1 cellular context compared by ENCODE assay signal in genomic region chr10:11611248-11612003, GRCh38.
TF ChIP-seq lines count a peak whose summit lies in the region.

USP6NL (minus strand) TSS chr10:11611650; CDS start chr10:11597634, 14,016 bp downstream.

TF ChIP-seq in HepG2, 621 proteins besides CTCF, POLR2A, EP300 and RAD21 (continued from another document and continues in another):
- no peak for TF ChIP-seq REPIN1 (CRISPR knock-in tag; IDR thresholded peaks at IDR 0.05; ENCODE audit: borderline replicate concordance, low read depth)
- no peak for TF ChIP-seq NRL (CRISPR knock-in tag; IDR thresholded peaks at IDR 0.05; ENCODE audit: borderline replicate concordance)
- TF ChIP-seq ZMYM4 (CRISPR knock-in tag; IDR thresholded peaks at IDR 0.05): peak; percentile 63; the same call in 1 of the 2 replicates
- TF ChIP-seq ZNF44 (CRISPR knock-in tag; IDR thresholded peaks at IDR 0.05): no peak
- no peak for TF ChIP-seq ZSCAN31 (CRISPR knock-in tag; IDR thresholded peaks at IDR 0.05; ENCODE audit: low read depth)
- TF ChIP-seq ZNF264 (CRISPR knock-in tag; IDR thresholded peaks at IDR 0.05): no peak
- TF ChIP-seq ZNF678 (CRISPR knock-in tag; IDR thresholded peaks at IDR 0.05): peak; percentile 19; the same call in 1 of the 2 replicates
- no peak for TF ChIP-seq SPEN (CRISPR knock-in tag; IDR thresholded peaks at IDR 0.05; ENCODE audit: low read depth)
- no peak for TF ChIP-seq MXD3 (CRISPR knock-in tag; IDR thresholded peaks at IDR 0.05)
- no peak for TF ChIP-seq CREM (IDR thresholded peaks at IDR 0.05)
- TF ChIP-seq CREM (CRISPR knock-in tag; IDR thresholded peaks at IDR 0.05): no peak
- TF ChIP-seq ZNF260 (CRISPR knock-in tag; IDR thresholded peaks at IDR 0.05; ENCODE audit: borderline replicate concordance, low read depth): no peak
- TF ChIP-seq DBP (CRISPR knock-in tag; IDR thresholded peaks at IDR 0.05; ENCODE audit: not compliant biosample characterization): peak; percentile 26
- TF ChIP-seq ZNF550 (CRISPR knock-in tag; IDR thresholded peaks at IDR 0.05; ENCODE audit: borderline replicate concordance): no peak
- no peak for TF ChIP-seq EED (CRISPR knock-in tag; IDR thresholded peaks at IDR 0.05)
- no peak for TF ChIP-seq JUNB (CRISPR knock-in tag; IDR thresholded peaks at IDR 0.05; ENCODE audit: borderline replicate concordance)
- TF ChIP-seq ZNF160 (CRISPR knock-in tag; IDR thresholded peaks at IDR 0.05): no peak
- no peak for TF ChIP-seq ZNF792 (CRISPR knock-in tag; IDR thresholded peaks at IDR 0.05)
- TF ChIP-seq GATA4 (IDR thresholded peaks at IDR 0.05; ENCODE audit: borderline replicate concordance, low read depth): no peak; the same call in 1 of the 2 replicates
- no peak for TF ChIP-seq ZSCAN29 (CRISPR knock-in tag; conservative IDR thresholded peaks at IDR 0.05)
- TF ChIP-seq NFKB2 (CRISPR knock-in tag; IDR thresholded peaks at IDR 0.05; ENCODE audit: borderline replicate concordance): no peak; the same call in 1 of the 2 replicates
- peak; percentile 58 for TF ChIP-seq ZFX (CRISPR knock-in tag; IDR thresholded peaks at IDR 0.05; ENCODE audit: low read depth)
- no peak for TF ChIP-seq ZSCAN21 (CRISPR knock-in tag; IDR thresholded peaks at IDR 0.05; ENCODE audit: borderline replicate concordance)
- TF ChIP-seq ZNF597 (CRISPR knock-in tag; IDR thresholded peaks at IDR 0.05): no peak
- TF ChIP-seq HNF1A (IDR thresholded peaks at IDR 0.05; ENCODE audit: low read depth): no peak
- no peak for TF ChIP-seq HNF1A (CRISPR knock-in tag; IDR thresholded peaks at IDR 0.05; ENCODE audit: borderline replicate concordance)
- TF ChIP-seq SKI (IDR thresholded peaks at IDR 0.05; ENCODE audit: partially characterized antibody): peak; percentile 65
- TF ChIP-seq ATF1 (CRISPR knock-in tag; IDR thresholded peaks at IDR 0.05): no peak
- no peak for TF ChIP-seq ZC3H4 (CRISPR knock-in tag; IDR thresholded peaks at IDR 0.05; ENCODE audit: borderline replicate concordance)
- TF ChIP-seq ETV5 (CRISPR knock-in tag; IDR thresholded peaks at IDR 0.05; ENCODE audit: borderline replicate concordance): no peak
- TF ChIP-seq NR1H2 (CRISPR knock-in tag; IDR thresholded peaks at IDR 0.05; ENCODE audit: borderline replicate concordance, low read depth): no peak
- no peak for TF ChIP-seq ZFP36L2 (CRISPR knock-in tag; IDR thresholded peaks at IDR 0.05)
- TF ChIP-seq ZNF451 (CRISPR knock-in tag; IDR thresholded peaks at IDR 0.05): no peak
- no peak for TF ChIP-seq ZNF691 (CRISPR knock-in tag; IDR thresholded peaks at IDR 0.05; ENCODE audit: borderline replicate concordance, low read depth)
- TF ChIP-seq ZNF629 (CRISPR knock-in tag; conservative IDR thresholded peaks at IDR 0.05): no peak
- TF ChIP-seq PLRG1 (conservative IDR thresholded peaks at IDR 0.05): no peak
- no peak for TF ChIP-seq MAF1 (CRISPR knock-in tag; IDR thresholded peaks at IDR 0.05; ENCODE audit: borderline replicate concordance)
- no peak for TF ChIP-seq HCFC1 (IDR thresholded peaks at IDR 0.05; ENCODE audit: low read depth, low read length)
- TF ChIP-seq ZNF83 (CRISPR knock-in tag; IDR thresholded peaks at IDR 0.05; ENCODE audit: borderline replicate concordance): no peak
- no peak for TF ChIP-seq ZNF720 (CRISPR knock-in tag; IDR thresholded peaks at IDR 0.05)
- no peak for TF ChIP-seq SSRP1 (CRISPR knock-in tag; IDR thresholded peaks at IDR 0.05)
- TF ChIP-seq ZXDC (CRISPR knock-in tag; IDR thresholded peaks at IDR 0.05): no peak
- TF ChIP-seq ZSCAN20 (CRISPR knock-in tag; IDR thresholded peaks at IDR 0.05; ENCODE audit: borderline replicate concordance): no peak
- no peak for TF ChIP-seq ZNF253 (CRISPR knock-in tag; IDR thresholded peaks at IDR 0.05; ENCODE audit: borderline replicate concordance)
- TF ChIP-seq ZBTB33 (CRISPR knock-in tag; IDR thresholded peaks at IDR 0.05): no peak
- no peak for TF ChIP-seq ZNF652 (CRISPR knock-in tag; IDR thresholded peaks at IDR 0.05; ENCODE audit: borderline replicate concordance, low read depth)
- TF ChIP-seq ZNF850 (CRISPR knock-in tag; conservative IDR thresholded peaks at IDR 0.05): no peak
- TF ChIP-seq ZBTB10 (CRISPR knock-in tag; IDR thresholded peaks at IDR 0.05; ENCODE audit: borderline replicate concordance): no peak
- TF ChIP-seq HOXA7 (CRISPR knock-in tag; IDR thresholded peaks at IDR 0.05): no peak
- TF ChIP-seq TRIM24 (CRISPR knock-in tag; IDR thresholded peaks at IDR 0.05): no peak
- peak; percentile 57; the same call in 1 of the 2 replicates for TF ChIP-seq POLR2AphosphoS5 (IDR thresholded peaks at IDR 0.05; ENCODE audit: low read depth, low read length)
- 0 out of 2 replicates have a peak, but pooled peaks have one; percentile 13 for TF ChIP-seq PATZ1 (CRISPR knock-in tag; IDR thresholded peaks at IDR 0.05)
- TF ChIP-seq ZNF740 (CRISPR knock-in tag; IDR thresholded peaks at IDR 0.05): no peak
- TF ChIP-seq SMAD3 (CRISPR knock-in tag; IDR thresholded peaks at IDR 0.05): no peak
- TF ChIP-seq SNRNP70 (IDR thresholded peaks at IDR 0.05; ENCODE audit: low read depth, low read length): no peak
